8 cellular contexts compared by ENCODE assay signal in genomic region chr17:5500247-5500803, GRCh38. TPM values are rescaled to one million over a fixed set of nuclear protein-coding genes. Genes with fewer than 3 reads are reported as not detected.
A peak's percentile ranks its signal among the peaks of the same experiment; 100 is the strongest.
DNase-seq lines count a peak whose midpoint lies in the region; ATAC-seq, FAIRE-seq and TF ChIP-seq lines count a peak whose summit lies in the region.

No MANE protein-coding gene starts in this region.

- peak overlapping the region; percentile 80 for H3K4me3 ChIP-seq in A549
- peak overlapping the region; percentile 78 for H3K4me3 ChIP-seq in GM23248
- H3K4me3 ChIP-seq in astrocyte of the cerebellum (ENCODE audit: low read depth, low read length), result peak overlapping the region; percentile 68
- peak overlapping the region; percentile 75 to 79 (median 75) for H3K4me3 ChIP-seq in HepG2 (replicated peaks in 1 of 3; ENCODE audit: insufficient read depth in 1 of 3, low read depth in 2 of 3, low read length in 3 of 3)
- H3K4me3 ChIP-seq in suprapubic skin, result peak overlapping the region; percentile 53

- H3K9me3 ChIP-seq in A549 (peaks cover 21% of the 10 kb centered on the region), GM23248 (ENCODE audit: low read depth) (no peaks in the 10 kb centered on the region), HepG2 (ENCODE audit: low read length) (no peaks in the 10 kb centered on the region), suprapubic skin (no peaks in the 10 kb centered on the region)

- in situ Hi-C loops in GM23248 (cut with MboI) (no loop called here), astrocyte of the cerebellum (cut with HindIII; ENCODE audit: low sequenced_read_pairs) (no loop called here), HepG2 (cut with HindIII; ENCODE audit: extremely low pct_ligation_motif_present, low pct_unique_long_range_greater_than_20kb) (no loop called here), KBM-7 (cut with MboI; ENCODE audit: low pct_unique_long_range_greater_than_20kb, low sequenced_read_pairs) (no loop called here)

- peaks cover 7% of the 10 kb centered on the region; the same call in 2 of the 3 replicates for H3K4me1 ChIP-seq in A549
- no peaks in the 10 kb centered on the region for H3K4me1 ChIP-seq in GM23248 (ENCODE audit: insufficient read depth)
- H3K4me1 ChIP-seq in HepG2 (ENCODE audit: insufficient read depth, low read length), result peaks cover 7% of the 10 kb centered on the region
- peaks cover 12% of the 10 kb centered on the region for H3K4me1 ChIP-seq in suprapubic skin

- H3K36me3 ChIP-seq in GM23248 (ENCODE audit: low read depth) (no peaks in the 10 kb centered on the region), HepG2 (replicated peaks in 1 of 2; ENCODE audit: control insufficient read depth in 1 of 2, insufficient read depth in 2 of 2, low read length in 2 of 2) (no peaks in the 10 kb centered on the region), suprapubic skin (peaks cover 12% of the 10 kb centered on the region)

- no peak for FAIRE-seq in A549 (lab: Jason Lieb, UNC)
- no peak for FAIRE-seq in HepG2 (lab: Jason Lieb, UNC)

- H3K9ac ChIP-seq in GM23248, result peak overlapping the region; percentile 75
- peak overlapping the region; percentile 55; the same call in 1 of the 2 replicates for H3K9ac ChIP-seq in HepG2 (ENCODE audit: insufficient read depth, low read depth, low read length)

- ATAC-seq in A549 (peak; percentile 36 to 44; a peak in 3 of 6 replicates), HepG2 (no peak; the same call in 2 of the 3 replicates), GM21737 (IDR thresholded peaks at IDR 0.05; ENCODE audit: unreplicated experiment) (no peak)

- H3K4me2 ChIP-seq in A549 (peak overlapping the region; percentile 98), GM23248 (ENCODE audit: unreplicated experiment) (peak overlapping the region; percentile 85), HepG2 (ENCODE audit: low read depth, low read length) (peak overlapping the region; percentile 75)

- WGBS in A549 (ENCODE audit: missing lambda C conversion rate), result 9% methylated on average over 30 of the region's 38 CpGs
- 1% methylated on average over 24 to 35 of the region's 38 CpGs for WGBS in GM23248 (ENCODE audit: low coverage in 1 of 2, low lambda C conversion rate in 2 of 2, missing lambda C conversion rate in 2 of 2), 2 experiments
- 21% methylated on average over 23 of the region's 38 CpGs for WGBS in HepG2 (ENCODE audit: low lambda C conversion rate)
- 24% methylated on average over 38 of the region's 38 CpGs for WGBS in suprapubic skin

- H3K27ac ChIP-seq in A549 (peak overlapping the region; percentile 20 to 79; a peak in 4 of 6 replicates), GM23248 (peak overlapping the region; percentile 53), HepG2 (ENCODE audit: extremely low read length, insufficient read depth, low read length) (no peak overlapping the region), suprapubic skin (no peak overlapping the region)

- no peaks in the 10 kb centered on the region for H4K20me1 ChIP-seq in GM23248 (ENCODE audit: insufficient read depth)
- no peaks in the 10 kb centered on the region for H4K20me1 ChIP-seq in HepG2 (ENCODE audit: insufficient read depth, low read length)

- H3K9me2 ChIP-seq in GM23248 (ENCODE audit: insufficient read depth), result no peaks in the 10 kb centered on the region

- TSS peak; percentile 91 for BruUV-seq in HepG2 (replicated peaks; lab: Mats Ljungman, UMichigan)

- H3K27me3 ChIP-seq in GM23248 (replicated peaks; ENCODE audit: insufficient read depth) (no peaks in the 10 kb centered on the region), HepG2 (ENCODE audit: control insufficient read depth in 1 of 2, insufficient read depth in 2 of 2, low read length in 2 of 2) (peaks cover 0 to 13% of the 10 kb centered on the region in 2 experiments; a peak in 3 of 5 replicates), suprapubic skin (no peaks in the 10 kb centered on the region)

- no peak for TF ChIP-seq POLR2A in A549 (IDR thresholded peaks at IDR 0.05; ENCODE audit: low read length)
- no peak for TF ChIP-seq POLR2A in HepG2 (IDR thresholded peaks at IDR 0.05; ENCODE audit: insufficient read depth in 1 of 2, low read depth in 2 of 2, low read length in 2 of 2)
- no peak for TF ChIP-seq POLR2A in suprapubic skin (IDR thresholded peaks at IDR 0.05)

- no peak for DNase-seq in A549 (ENCODE audit: low read depth in 1 of 2, low spot score in 1 of 2)
- DNase-seq in GM23248, result peak; percentile 37
- DNase-seq in astrocyte of the cerebellum (ENCODE audit: low read depth), result no peak
- no peak for DNase-seq in HepG2 (ENCODE audit: low spot score)
- no peak for DNase-seq in suprapubic skin (ENCODE audit: low spot score in 2 of 2)
- DNase-seq in COR-L47 (lab: John Stamatoyannopoulos, UW), result no peak
- no peak for DNase-seq in KBM-7

- H2AFZ ChIP-seq in GM23248, result peak overlapping the region; percentile 66
- H2AFZ ChIP-seq in HepG2 (ENCODE audit: low read length), result no peak overlapping the region

- POLR2A ChIA-PET in A549 (lab: Yijun Ruan, JAX), result interaction anchor here (1.9 to 2.6 kb wide), 3 partner anchors 9 to 16 kb away, joined by 6 to 33 read pairs (median 6); partner anchors contain the start of genes DERL2 and MIS12
- POLR2A ChIA-PET in HepG2 (lab: Yijun Ruan, JAX), result interaction anchor here (1.1 to 2.6 kb wide), 6 partner anchors 9 to 61 kb away, joined by 3 to 24 read pairs (median 4); partner anchors contain the start of genes C1QBP, DERL2, DHX33 and MIS12

- H3F3A ChIP-seq in GM23248 (ENCODE audit: insufficient read depth), result peaks cover 6% of the 10 kb centered on the region; the same call in 1 of the 2 replicates

- intact Hi-C loops in HepG2 (cut with micrococcal nuclease; ENCODE audit: unreplicated experiment), result no loop called here

- TF ChIP-seq EP300 in A549 (IDR thresholded peaks at IDR 0.05) (no peak), HepG2 (IDR thresholded peaks at IDR 0.05; ENCODE audit: low read depth in 2 of 2, low read length in 2 of 2) (no peak), HepG2 (CRISPR knock-in tag; IDR thresholded peaks at IDR 0.05; ENCODE audit: borderline replicate concordance) (no peak), suprapubic skin (IDR thresholded peaks at IDR 0.05) (no peak)

- TF ChIP-seq CTCF in A549 (IDR thresholded peaks at IDR 0.05) (no peak), astrocyte of the cerebellum (IDR thresholded peaks at IDR 0.05; ENCODE audit: low read depth, low read length, missing control alignments) (no peak), HepG2 (CRISPR knock-in tag; IDR thresholded peaks at IDR 0.05) (no peak), suprapubic skin (IDR thresholded peaks at IDR 0.05) (no peak)

- TF ChIP-seq RAD21 in A549 (conservative IDR thresholded peaks at IDR 0.05 in 1 of 2, IDR thresholded peaks at IDR 0.05 in 1 of 2), result no peak
- no peak for TF ChIP-seq RAD21 in HepG2 (CRISPR knock-in tag; IDR thresholded peaks at IDR 0.05)

- H3K79me2 ChIP-seq in GM23248 (ENCODE audit: insufficient read depth) (no peaks in the 10 kb centered on the region), HepG2 (ENCODE audit: insufficient read depth, low read length) (no peaks in the 10 kb centered on the region)

- CTCF ChIA-PET in A549 (lab: Yijun Ruan, JAX), result interaction anchor here (1.0 to 2.1 kb wide), 7 partner anchors 10 to 87 kb away, joined by 3 to 9 read pairs (median 3); partner anchors contain the start of gene C1QBP
- CTCF ChIA-PET in HepG2 (lab: Yijun Ruan, JAX; ENCODE audit: low intra/inter-chr PET ratio, low total read pairs), result no interaction called here

RNA-seq across cellular contexts. Expression of gene MIS12, which starts 14.0 kb away (rescaled TPM):
- polyA plus RNA-seq in A549 (2011; rRNA removed) (36.6 and 38.2 TPM in 2 replicates), A549 (2017; fragmentation: RNase III; extraction: RNeasy Plus Mini Kit Qiagen cat#74134 plus additional on column Dnase treatment) (25.9 to 28.2 TPM (median 26.6 TPM) in 3 replicates), GM23248 (2016; fragmentation: Nextera tagmentation; extraction: Ambion mirVana) (10.5 and 12.9 TPM in 2 replicates), HepG2 (2011; rRNA removed) (13.4 and 16.2 TPM in 2 replicates)
- 7.1 and 9.5 TPM in 2 replicates for polyA plus RNA-seq in A549 (2012; cell fraction: cytosol; rRNA removed)
- 4.8 and 7.2 TPM in 2 replicates for polyA plus RNA-seq in A549 (2012; cell fraction: nucleus; rRNA removed)
- 36.8 and 38.8 TPM in 2 replicates for polyA minus RNA-seq in A549 (2011; rRNA and poly(A)+ RNA removed)
- 13.4 and 20.2 TPM in 2 replicates for total RNA-seq in GM23248 (2014; rRNA removed; shearing (Covaris generic))
- total RNA-seq in HepG2 (2016; rRNA removed; fragmentation: Illumina TruSeq; extraction: Trizol) (28.0 and 28.3 TPM in 2 replicates), suprapubic skin (10 to 100 TPM in 1 of 4 donors, 1 to 10 TPM in 3; 5.8 to 15.2 (median 8.1) TPM)
- 7.9 and 8.3 TPM in 2 replicates for total RNA-seq in HepG2 (2016; cell fraction: cytosol; rRNA removed; fragmentation: Illumina TruSeq; extraction: Trizol; ENCODE audit: low read depth)
- 28.6 and 31.1 TPM in 2 replicates for total RNA-seq in HepG2 (2016; cell fraction: insoluble cytoplasmic fraction; rRNA removed; fragmentation: Illumina TruSeq; extraction: Trizol)
- 24.4 and 27.4 TPM in 2 replicates for total RNA-seq in HepG2 (2016; cell fraction: membrane; rRNA removed; fragmentation: Illumina TruSeq; extraction: Trizol)
- total RNA-seq in HepG2 (2016; cell fraction: nucleus; rRNA removed; fragmentation: Illumina TruSeq; extraction: Trizol), result 27.4 and 28.9 TPM in 2 replicates
- polyA plus RNA-seq in HepG2 (2011; cell fraction: cytosol; rRNA removed), result 3.8 and 6.1 TPM in 2 replicates
- polyA plus RNA-seq in HepG2 (2011; cell fraction: nucleus; rRNA removed), result 21.4 and 24.6 TPM in 2 replicates
- 12.6 and 13.8 TPM in 2 replicates for polyA plus RNA-seq in HepG2 (2012)
- 4.5 and 6.2 TPM in 2 replicates for polyA plus RNA-seq in HepG2 (2016; cell fraction: cytosol; fragmentation: Illumina TruSeq; extraction: Trizol; ENCODE audit: low read depth)
- polyA plus RNA-seq in HepG2 (2016; cell fraction: insoluble cytoplasmic fraction; fragmentation: Illumina TruSeq; extraction: Trizol; ENCODE audit: low read depth), result 23.5 and 29.2 TPM in 2 replicates
- 13.9 and 15.0 TPM in 2 replicates for polyA plus RNA-seq in HepG2 (2016; cell fraction: membrane; fragmentation: Illumina TruSeq; extraction: Trizol; ENCODE audit: low read depth)
- polyA plus RNA-seq in HepG2 (2016; cell fraction: nucleus; fragmentation: Illumina TruSeq; extraction: Trizol; ENCODE audit: insufficient read depth, low read depth), result 57.5 and 58.5 TPM in 2 replicates
- 10.3 and 37.9 TPM in 2 replicates for polyA minus RNA-seq in HepG2 (2011; rRNA and poly(A)+ RNA removed; ENCODE audit: low replicate concordance)
- polyA minus RNA-seq in HepG2 (2011; cell fraction: cytosol; rRNA and poly(A)+ RNA removed), result 5.1 and 7.9 TPM in 2 replicates
- 8.7 and 9.5 TPM in 2 replicates for polyA minus RNA-seq in HepG2 (2011; cell fraction: nucleus; rRNA and poly(A)+ RNA removed)

RNA-seq across cellular contexts. Expression of gene DERL2, which starts 14.3 kb away (rescaled TPM):
- polyA plus RNA-seq in A549 (2011; rRNA removed) (137 and 139 TPM in 2 replicates), A549 (2017; fragmentation: RNase III; extraction: RNeasy Plus Mini Kit Qiagen cat#74134 plus additional on column Dnase treatment) (113 to 120 TPM (median 115 TPM) in 3 replicates), GM23248 (2016; fragmentation: Nextera tagmentation; extraction: Ambion mirVana) (159 and 160 TPM in 2 replicates), HepG2 (2011; rRNA removed) (59.0 and 65.2 TPM in 2 replicates)
- polyA plus RNA-seq in A549 (2012; cell fraction: cytosol; rRNA removed), result 48.4 and 51.9 TPM in 2 replicates
- polyA plus RNA-seq in A549 (2012; cell fraction: nucleus; rRNA removed), result 33.7 and 50.6 TPM in 2 replicates
- polyA minus RNA-seq in A549 (2011; rRNA and poly(A)+ RNA removed), result 33.5 and 38.9 TPM in 2 replicates
- total RNA-seq in GM23248 (2014; rRNA removed; shearing (Covaris generic)), result 38.6 and 70.7 TPM in 2 replicates
- total RNA-seq in HepG2 (2016; rRNA removed; fragmentation: Illumina TruSeq; extraction: Trizol) (41.4 and 59.3 TPM in 2 replicates), suprapubic skin (10 to 100 TPM; 24.5 to 34.8 (median 25.3) TPM)
- total RNA-seq in HepG2 (2016; cell fraction: cytosol; rRNA removed; fragmentation: Illumina TruSeq; extraction: Trizol; ENCODE audit: low read depth), result 25.6 and 28.7 TPM in 2 replicates
- total RNA-seq in HepG2 (2016; cell fraction: insoluble cytoplasmic fraction; rRNA removed; fragmentation: Illumina TruSeq; extraction: Trizol), result 38.6 and 66.1 TPM in 2 replicates
- 33.6 and 39.9 TPM in 2 replicates for total RNA-seq in HepG2 (2016; cell fraction: membrane; rRNA removed; fragmentation: Illumina TruSeq; extraction: Trizol)
- 60.7 and 77.4 TPM in 2 replicates for total RNA-seq in HepG2 (2016; cell fraction: nucleus; rRNA removed; fragmentation: Illumina TruSeq; extraction: Trizol)
- 34.0 and 50.7 TPM in 2 replicates for polyA plus RNA-seq in HepG2 (2011; cell fraction: cytosol; rRNA removed)
- polyA plus RNA-seq in HepG2 (2011; cell fraction: nucleus; rRNA removed), result 63.2 and 65.1 TPM in 2 replicates
- 36.4 and 42.5 TPM in 2 replicates for polyA plus RNA-seq in HepG2 (2012)
- 37.6 and 45.6 TPM in 2 replicates for polyA plus RNA-seq in HepG2 (2016; cell fraction: cytosol; fragmentation: Illumina TruSeq; extraction: Trizol; ENCODE audit: low read depth)
- 43.9 and 63.4 TPM in 2 replicates for polyA plus RNA-seq in HepG2 (2016; cell fraction: insoluble cytoplasmic fraction; fragmentation: Illumina TruSeq; extraction: Trizol; ENCODE audit: low read depth)
- polyA plus RNA-seq in HepG2 (2016; cell fraction: membrane; fragmentation: Illumina TruSeq; extraction: Trizol; ENCODE audit: low read depth), result 36.3 and 44.4 TPM in 2 replicates
- 159 and 169 TPM in 2 replicates for polyA plus RNA-seq in HepG2 (2016; cell fraction: nucleus; fragmentation: Illumina TruSeq; extraction: Trizol; ENCODE audit: insufficient read depth, low read depth)
- polyA minus RNA-seq in HepG2 (2011; rRNA and poly(A)+ RNA removed; ENCODE audit: low replicate concordance), result 21.7 and 35.4 TPM in 2 replicates
- 22.2 and 22.9 TPM in 2 replicates for polyA minus RNA-seq in HepG2 (2011; cell fraction: cytosol; rRNA and poly(A)+ RNA removed)
- polyA minus RNA-seq in HepG2 (2011; cell fraction: nucleus; rRNA and poly(A)+ RNA removed), result 54.3 and 57.7 TPM in 2 replicates

RNA-seq across cellular contexts. Expression of gene DHX33, which starts 31.5 kb away (rescaled TPM):
- polyA plus RNA-seq in A549 (2011; rRNA removed) (29.5 and 35.7 TPM in 2 replicates), A549 (2017; fragmentation: RNase III; extraction: RNeasy Plus Mini Kit Qiagen cat#74134 plus additional on column Dnase treatment) (26.7 to 30.4 TPM (median 27.8 TPM) in 3 replicates), GM23248 (2016; fragmentation: Nextera tagmentation; extraction: Ambion mirVana) (2.2 and 3.0 TPM in 2 replicates), HepG2 (2011; rRNA removed) (15.5 and 18.4 TPM in 2 replicates)
- polyA plus RNA-seq in A549 (2012; cell fraction: cytosol; rRNA removed), result 22.6 and 27.4 TPM in 2 replicates
- 29.3 and 29.4 TPM in 2 replicates for polyA plus RNA-seq in A549 (2012; cell fraction: nucleus; rRNA removed)
- 44.9 and 53.7 TPM in 2 replicates for polyA minus RNA-seq in A549 (2011; rRNA and poly(A)+ RNA removed)
- 4.4 and 6.3 TPM in 2 replicates for total RNA-seq in GM23248 (2014; rRNA removed; shearing (Covaris generic))
- total RNA-seq in HepG2 (2016; rRNA removed; fragmentation: Illumina TruSeq; extraction: Trizol) (20.1 and 34.8 TPM in 2 replicates), suprapubic skin (10 to 100 TPM; 11.6 to 19.1 (median 14.6) TPM)
- total RNA-seq in HepG2 (2016; cell fraction: cytosol; rRNA removed; fragmentation: Illumina TruSeq; extraction: Trizol; ENCODE audit: low read depth), result 12.8 and 14.6 TPM in 2 replicates
- total RNA-seq in HepG2 (2016; cell fraction: insoluble cytoplasmic fraction; rRNA removed; fragmentation: Illumina TruSeq; extraction: Trizol), result 20.9 and 31.1 TPM in 2 replicates
- 16.8 and 16.9 TPM in 2 replicates for total RNA-seq in HepG2 (2016; cell fraction: membrane; rRNA removed; fragmentation: Illumina TruSeq; extraction: Trizol)
- 20.4 and 22.7 TPM in 2 replicates for total RNA-seq in HepG2 (2016; cell fraction: nucleus; rRNA removed; fragmentation: Illumina TruSeq; extraction: Trizol)
- polyA plus RNA-seq in HepG2 (2011; cell fraction: cytosol; rRNA removed), result 11.2 and 12.3 TPM in 2 replicates
- 20.2 and 22.4 TPM in 2 replicates for polyA plus RNA-seq in HepG2 (2011; cell fraction: nucleus; rRNA removed)
- 15.6 and 16.6 TPM in 2 replicates for polyA plus RNA-seq in HepG2 (2012)
- 1.8 TPM in 2 replicates for polyA plus RNA-seq in HepG2 (2016; cell fraction: cytosol; fragmentation: Illumina TruSeq; extraction: Trizol; ENCODE audit: low read depth)
- 29.3 and 33.3 TPM in 2 replicates for polyA plus RNA-seq in HepG2 (2016; cell fraction: insoluble cytoplasmic fraction; fragmentation: Illumina TruSeq; extraction: Trizol; ENCODE audit: low read depth)
- polyA plus RNA-seq in HepG2 (2016; cell fraction: membrane; fragmentation: Illumina TruSeq; extraction: Trizol; ENCODE audit: low read depth), result 7.2 TPM in 2 replicates
- polyA plus RNA-seq in HepG2 (2016; cell fraction: nucleus; fragmentation: Illumina TruSeq; extraction: Trizol; ENCODE audit: insufficient read depth, low read depth), result 46.3 and 53.5 TPM in 2 replicates
- polyA minus RNA-seq in HepG2 (2011; rRNA and poly(A)+ RNA removed; ENCODE audit: low replicate concordance), result 44.5 and 49.7 TPM in 2 replicates
- 17.9 and 18.8 TPM in 2 replicates for polyA minus RNA-seq in HepG2 (2011; cell fraction: cytosol; rRNA and poly(A)+ RNA removed)
- polyA minus RNA-seq in HepG2 (2011; cell fraction: nucleus; rRNA and poly(A)+ RNA removed), result 14.9 and 15.3 TPM in 2 replicates

Comparison
In these comparisons a context has a peak if more than half of its experiments do, and no peak if none do; other contexts are left out.
1. ATAC-seq: peak in A549 (2 of 2); none in HepG2 (single experiment) and GM21737 (single experiment).
2. H3K27ac ChIP-seq: peak in A549 (2 of 2) and GM23248 (single experiment); none in HepG2 (single experiment) and suprapubic skin (single experiment).
3. Peak in every context shown above with its lines, with median percentiles within 50 percentile points of each other: H3K4me2 ChIP-seq and H3K4me3 ChIP-seq.